In genomic region chr18:31206787-31207381, GRCh38 we compare ENCODE assay signal across 8 cellular contexts. TPM values are rescaled to one million over a fixed set of nuclear protein-coding genes. Genes with fewer than 3 reads are reported as not detected.
DNase-seq lines count a peak whose midpoint lies in the region; ATAC-seq and TF ChIP-seq lines count a peak whose summit lies in the region.

No MANE protein-coding gene starts in this region.

- H3K4me3 Mint-ChIP-seq in activated naive CD4-positive, alpha-beta T cell treated with anti-CD3 and anti-CD28 coated beads, Interleukin-2, amount 10 ng/mL, durations not matched to agents 7 days and 5 days: no peak overlapping the region

- no peaks in the 10 kb centered on the region for H3K36me3 Mint-ChIP-seq in activated naive CD4-positive, alpha-beta T cell treated with anti-CD3 and anti-CD28 coated beads, Interleukin-2, amount 10 ng/mL, durations not matched to agents 7 days and 5 days

- H3K27me3 Mint-ChIP-seq in activated naive CD4-positive, alpha-beta T cell treated with anti-CD3 and anti-CD28 coated beads, Interleukin-2, amount 10 ng/mL, durations not matched to agents 7 days and 5 days: no peaks in the 10 kb centered on the region

- intact Hi-C loops in left colon (cut with DNase I, micrococcal nuclease): no loop called here

- H3K4me1 Mint-ChIP-seq in activated naive CD4-positive, alpha-beta T cell treated with anti-CD3 and anti-CD28 coated beads, Interleukin-2, amount 10 ng/mL, durations not matched to agents 7 days and 5 days: no peaks in the 10 kb centered on the region

- H3K27ac Mint-ChIP-seq in activated naive CD4-positive, alpha-beta T cell treated with anti-CD3 and anti-CD28 coated beads, Interleukin-2, amount 10 ng/mL, durations not matched to agents 7 days and 5 days: no peak overlapping the region

- TF ChIP-seq CTCF in GM12875 (IDR thresholded peaks at IDR 0.05; ENCODE audit: borderline replicate concordance, insufficient read depth, low read depth, low read length) (peak; percentile 40), VCaP (conservative IDR thresholded peaks at IDR 0.05) (peak; percentile 79)

- H3K27ac ChIP-seq in VCaP: peak overlapping the region; percentile 89

- H3K9me3 Mint-ChIP-seq in activated naive CD4-positive, alpha-beta T cell treated with anti-CD3 and anti-CD28 coated beads, Interleukin-2, amount 10 ng/mL, durations not matched to agents 7 days and 5 days: no peaks in the 10 kb centered on the region

- CTCF ChIA-PET in activated naive CD4-positive, alpha-beta T cell treated with anti-CD3 and anti-CD28 coated beads, Interleukin-2, amount 10 ng/mL, durations not matched to agents 7 days and 5 days (lab: Charles Lee): no interaction called here

- ATAC-seq in GM21825 (IDR thresholded peaks at IDR 0.05; ENCODE audit: unreplicated experiment) (peak; percentile 90), left colon (peak; percentile 83)

- H3K4me3 ChIP-seq in GM12875 (ENCODE audit: low read depth, low read length): no peak overlapping the region

- DNase-seq in HuH-7 (ENCODE audit: low spot score) (peak; percentile 22), left colon (peak; percentile 85 to 95), AG08395 (ENCODE audit: low spot score) (no peak), cerebellum (ENCODE audit: low spot score) (no peak)
- DNase-seq in activated naive CD4-positive, alpha-beta T cell treated with anti-CD3 and anti-CD28 coated beads, Interleukin-2, amount 10 ng/mL, durations not matched to agents 7 days and 5 days: no peak

RNA-seq across cellular contexts. Expression of gene DSC1, which starts 44.2 kb away (rescaled TPM):
- not detected for total RNA-seq in left colon
- total RNA-seq in cerebellum: not detected

Comparison
In these comparisons a context has a peak if more than half of its experiments do, and no peak if none do; other contexts are left out.
1. DNase-seq: peak in HuH-7 (single experiment) and left colon (2 of 2); none in activated naive CD4-positive, alpha-beta T cell treated with anti-CD3 and anti-CD28 coated beads, Interleukin-2, amount 10 ng/mL, durations not matched to agents 7 days and 5 days (single experiment), AG08395 (single experiment) and cerebellum (single experiment).